ENCODE assay signal across 8 cellular contexts in genomic region chr18:46097853-46098615, GRCh38. TPM values are rescaled to one million over a fixed set of nuclear protein-coding genes. Genes with fewer than 3 reads are reported as not detected.
DNase-seq lines count a peak whose midpoint lies in the region; ATAC-seq, FAIRE-seq and TF ChIP-seq lines count a peak whose summit lies in the region.

Gene ATP5F1A (minus strand): TSS chr18:46098296. CDS start chr18:46098231, 65 bp downstream.

- peaks cover 51% of the 10 kb centered on the region for H3K79me2 ChIP-seq in mammary epithelial cell (ENCODE audit: insufficient read depth, low read length)

- no peak for TF ChIP-seq EP300 in A549 (IDR thresholded peaks at IDR 0.05)

- H3K9ac ChIP-seq in mammary epithelial cell (ENCODE audit: insufficient read depth, low read length): peak within 1 kb of the TSS; percentile 94

- H3K4me3 ChIP-seq in A549 (peak within 1 kb of the TSS; percentile 98), WERI-Rb-1 (ENCODE audit: low read depth, low read length) (peak within 1 kb of the TSS; percentile 83), mammary epithelial cell (replicated peaks in 1 of 3; ENCODE audit: insufficient read depth in 1 of 3, low read depth in 2 of 3, low read length in 3 of 3) (peak within 1 kb of the TSS; percentile 79 to 95 (median 92))

- H3K4me2 ChIP-seq in A549 (peak within 1 kb of the TSS; percentile 88), mammary epithelial cell (ENCODE audit: insufficient read depth, low read depth, low read length) (peak within 1 kb of the TSS; percentile 94)

- H3K4me1 ChIP-seq in A549 (peaks cover 7% of the 10 kb centered on the region; the same call in 1 of the 3 replicates), mammary epithelial cell (ENCODE audit: insufficient read depth, low read length) (peaks cover 8% of the 10 kb centered on the region)

- CTCF ChIA-PET in A549 (lab: Yijun Ruan, JAX): interaction anchor here (0.8 kb wide), 1 partner anchor 15 kb away, joined by 3 read pairs; no protein-coding TSS in a partner anchor
- CTCF ChIA-PET in mammary epithelial cell (lab: Charles Lee; ENCODE audit: low non-redundant PET): interaction anchor here (0.6 kb wide), 1 partner anchor 560 kb away, joined by 3 read pairs; no protein-coding TSS in a partner anchor

- peak within 1 kb of the TSS; percentile 98 for H2AFZ ChIP-seq in mammary epithelial cell (ENCODE audit: low read depth, low read length)

- dilution Hi-C loops in mammary epithelial cell (cut with HindIII; ENCODE audit: low sequenced_read_pairs): no loop called here

- no peak for FAIRE-seq in A549 (lab: Jason Lieb, UNC)

- DNase-seq in A549 (ENCODE audit: low read depth in 1 of 2, low spot score in 1 of 2): peak; percentile 66 to 78
- DNase-seq in NCI-H2171 treated with DMSO at 0.1 percent for 48 hours (lab: John Stamatoyannopoulos, UW): peak; percentile 90
- DNase-seq in WERI-Rb-1: peak; percentile 95
- peak; percentile 80 for DNase-seq in mammary epithelial cell
- DNase-seq in inferior parietal cortex (ENCODE audit: extremely low spot score): peak; percentile 87
- DNase-seq in stimulated activated CD4-positive, alpha-beta T cell treated with anti-CD3 and anti-CD28 coated beads, Interleukin-12 subunit alpha, Interleukin-12 subunit beta, amount 100 ng/mL, for 24 hours (ENCODE audit: low read depth in 2 of 2): peak; percentile 75 to 83

- H3K9me3 ChIP-seq in A549: no peaks in the 10 kb centered on the region
- H3K9me3 ChIP-seq in WERI-Rb-1 (ENCODE audit: severe bottlenecking): no peaks in the 10 kb centered on the region
- H3K9me3 ChIP-seq in mammary epithelial cell (replicated peaks; ENCODE audit: insufficient read depth, low read length): no peaks in the 10 kb centered on the region

- no peak for TF ChIP-seq CTCF in A549 (IDR thresholded peaks at IDR 0.05)
- 0 out of 2 replicates have a peak, but pooled peaks have one; percentile 29 for TF ChIP-seq CTCF in WERI-Rb-1 (IDR thresholded peaks at IDR 0.05; ENCODE audit: low read depth, low read length)
- peak in 1 of 2 donors; percentile 23 for TF ChIP-seq CTCF in mammary epithelial cell (conservative IDR thresholded peaks at IDR 0.05 in 1 of 2, IDR thresholded peaks at IDR 0.05 in 1 of 2; ENCODE audit: extremely low read depth in 1 of 2, insufficient read depth in 1 of 2, low read depth in 1 of 2, low read length in 2 of 2)

- intact Hi-C loops in mammary epithelial cell (cut with micrococcal nuclease): loop anchor here (5.0 kb wide), 1 partner anchor 74 kb away; a partner anchor contains a TSS

- ATAC-seq in A549 (peak; percentile 94), GM18519 (IDR thresholded peaks at IDR 0.05; ENCODE audit: low FRiP score, unreplicated experiment) (peak; percentile 74), HG03060 (IDR thresholded peaks at IDR 0.05; ENCODE audit: low read depth, unreplicated experiment) (peak; percentile 77)

- WGBS in A549 (ENCODE audit: missing lambda C conversion rate): 0% methylated on average over 20 of the region's 49 CpGs
- WGBS in mammary epithelial cell (ENCODE audit: low coverage, missing lambda C conversion rate): 4% methylated on average over 18 of the region's 49 CpGs

- BruUV-seq in mammary epithelial cell (replicated peaks; lab: Mats Ljungman, UMichigan): no TSS peak

- in situ Hi-C loops in mammary epithelial cell (cut with MboI; ENCODE audit: low sequenced_read_pairs in 2 of 2): no loop called here

- no peak for TF ChIP-seq RAD21 in A549 (conservative IDR thresholded peaks at IDR 0.05 in 1 of 2, IDR thresholded peaks at IDR 0.05 in 1 of 2)

- H4K20me1 ChIP-seq in mammary epithelial cell (ENCODE audit: insufficient read depth, low read length): no peaks in the 10 kb centered on the region

- peaks cover 47% of the 10 kb centered on the region for H3K36me3 ChIP-seq in WERI-Rb-1
- peaks cover 11% of the 10 kb centered on the region for H3K36me3 ChIP-seq in mammary epithelial cell (ENCODE audit: insufficient read depth, low read length)

- TF ChIP-seq POLR2A in A549 (IDR thresholded peaks at IDR 0.05; ENCODE audit: low read length): peak; percentile 86

- H3K27ac ChIP-seq in A549 (peak within 1 kb of the TSS; percentile 97 to 99), WERI-Rb-1 (peak within 1 kb of the TSS; percentile 99), mammary epithelial cell (ENCODE audit: insufficient read depth, low read depth, low read length) (peak within 1 kb of the TSS; percentile 73)

- POLR2A ChIA-PET in A549 (lab: Yijun Ruan, JAX): no interaction called here

- no peaks in the 10 kb centered on the region for H3K27me3 ChIP-seq in WERI-Rb-1 (ENCODE audit: insufficient read depth, low read depth, severe bottlenecking)
- H3K27me3 ChIP-seq in mammary epithelial cell (ENCODE audit: insufficient read depth, low read length): no peaks in the 10 kb centered on the region

TF ChIP-seq in A549, 52 proteins besides CTCF, POLR2A, EP300 and RAD21:
- TF ChIP-seq SREBF2 (IDR thresholded peaks at IDR 0.05) (no peak), USF2 (IDR thresholded peaks at IDR 0.05) (peak; percentile 66; the same call in 1 of the 2 replicates), RCOR1 (IDR thresholded peaks at IDR 0.05; ENCODE audit: low read depth, low read length) (no peak), MAX (IDR thresholded peaks at IDR 0.05) (peak; percentile 94), HOXA7 (CRISPR knock-in tag; IDR thresholded peaks at IDR 0.05) (no peak), E2F6 (IDR thresholded peaks at IDR 0.05; ENCODE audit: borderline replicate concordance, low read depth) (peak; percentile 70; the same call in 1 of the 2 replicates), JUN (IDR thresholded peaks at IDR 0.05) (peak in 1 of 2 experiments; percentile 87; a peak in 3 of 5 replicates), KDM5A (IDR thresholded peaks at IDR 0.05) (peak; percentile 45; the same call in 1 of the 2 replicates), MYC (IDR thresholded peaks at IDR 0.05; ENCODE audit: borderline replicate concordance, low read length) (peak; percentile 88), NFE2L2 (conservative IDR thresholded peaks at IDR 0.05; ENCODE audit: low read length) (no peak), BCL3 (IDR thresholded peaks at IDR 0.05) (0 out of 3 replicates have a peak, but pooled peaks have one; percentile 47), FOXS1 (CRISPR knock-in tag; IDR thresholded peaks at IDR 0.05) (no peak)

RNA-seq across cellular contexts. Expression of gene ATP5F1A, which starts in this region (rescaled TPM):
- polyA plus RNA-seq in A549 (2011; rRNA removed) (492 and 543 TPM in 2 replicates), A549 (2017; fragmentation: RNase III; extraction: RNeasy Plus Mini Kit Qiagen cat#74134 plus additional on column Dnase treatment) (411 to 422 TPM (median 413 TPM) in 3 replicates), mammary epithelial cell (569 TPM)
- polyA plus RNA-seq in A549 (2012; cell fraction: cytosol; rRNA removed): 381 and 388 TPM in 2 replicates
- polyA plus RNA-seq in A549 (2012; cell fraction: nucleus; rRNA removed): 294 and 432 TPM in 2 replicates
- polyA minus RNA-seq in A549 (2011; rRNA and poly(A)+ RNA removed): 392 and 431 TPM in 2 replicates
- 100 to 1,000 TPM; 345 to 516 TPM for total RNA-seq in mammary epithelial cell
- polyA minus RNA-seq in mammary epithelial cell: 555 TPM

Comparison
In these comparisons a context has a peak if more than half of its experiments do, and no peak if none do; other contexts are left out.
1. Peak in every context shown above with its lines: DNase-seq, ATAC-seq, H3K4me3 ChIP-seq and H3K27ac ChIP-seq.